Comparison of ENCODE assay signal across 10 cellular contexts in genomic region chr22:21622624-21623401, GRCh38. TPM values are rescaled to one million over a fixed set of nuclear protein-coding genes. Genes with fewer than 3 reads are reported as not detected.
DNase-seq lines count a peak whose midpoint lies in the region; ATAC-seq and TF ChIP-seq lines count a peak whose summit lies in the region.
"Had no signal": no experiment of that assay in that cellular context is flagged by ENCODE, and none has a peak within 500 bp of the region (broad histone marks: within the 10 kb centered on the region; RNA-seq: fewer than 3 reads in every experiment).

No MANE protein-coding gene starts in this region.

- H3K4me1 ChIP-seq in ascending aorta (peaks cover 8 to 18% of the 10 kb centered on the region in 2 donors), SJCRH30 (no peaks in the 10 kb centered on the region)

- H3K36me3 ChIP-seq in ascending aorta (peaks cover 0 to 3% of the 10 kb centered on the region in 2 donors), SJCRH30 (peaks cover 14% of the 10 kb centered on the region)

- no peak overlapping the region for H3K4me3 Mint-ChIP-seq in stimulated activated naive CD8-positive, alpha-beta T cell treated with anti-CD3 and anti-CD28 coated beads, Interleukin-15, Interleukin-2, amounts not matched to agents 100 ng/mL and 50 ng/mL, for 24 hours
- H3K4me3 Mint-ChIP-seq in stimulated activated naive CD8-positive, alpha-beta T cell treated with anti-CD3 and anti-CD28 coated beads, Interleukin-15, amount 100 ng/mL, for 72 hours: no peak overlapping the region
- no peak overlapping the region for H3K4me3 Mint-ChIP-seq in natural killer cell

- no peak overlapping the region for H3K4me3 ChIP-seq in ascending aorta
- no peak overlapping the region for H3K4me3 ChIP-seq in SJCRH30

- H3K36me3 Mint-ChIP-seq in stimulated activated naive CD8-positive, alpha-beta T cell treated with anti-CD3 and anti-CD28 coated beads, Interleukin-15, Interleukin-2, amounts not matched to agents 100 ng/mL and 50 ng/mL, for 24 hours (ENCODE audit: low read depth): peaks cover 26% of the 10 kb centered on the region
- no peaks in the 10 kb centered on the region for H3K36me3 Mint-ChIP-seq in natural killer cell

- no peaks in the 10 kb centered on the region for H3K27me3 Mint-ChIP-seq in stimulated activated naive CD8-positive, alpha-beta T cell treated with anti-CD3 and anti-CD28 coated beads, Interleukin-15, Interleukin-2, amounts not matched to agents 100 ng/mL and 50 ng/mL, for 24 hours
- H3K27me3 Mint-ChIP-seq in stimulated activated naive CD8-positive, alpha-beta T cell treated with anti-CD3 and anti-CD28 coated beads, Interleukin-15, amount 100 ng/mL, for 72 hours: no peaks in the 10 kb centered on the region
- no peaks in the 10 kb centered on the region for H3K27me3 Mint-ChIP-seq in natural killer cell (ENCODE audit: low read depth in 2 of 2)

- no peaks in the 10 kb centered on the region for H3K9me3 ChIP-seq in ascending aorta
- no peaks in the 10 kb centered on the region for H3K9me3 ChIP-seq in SJCRH30 (replicated peaks)

- no peak for DNase-seq in stimulated activated naive CD8-positive, alpha-beta T cell treated with anti-CD3 and anti-CD28 coated beads, Interleukin-15, amount 100 ng/mL, for 72 hours
- no peak for DNase-seq in ascending aorta (ENCODE audit: low spot score in 2 of 2)
- no peak for DNase-seq in natural killer cell
- DNase-seq in SJCRH30: no peak
- DNase-seq in activated CD4-positive, alpha-beta T cell treated with anti-CD3 and anti-CD28 coated beads for 48 hours: no peak
- DNase-seq: NCI-H345; stimulated activated naive CD4-positive, alpha-beta T cell treated with Interleukin-2 at 50 U/mL for 16 hours had no signal

- no peak for ATAC-seq in stimulated activated naive CD8-positive, alpha-beta T cell treated with anti-CD3 and anti-CD28 coated beads, Interleukin-15, amount 100 ng/mL, for 72 hours
- ATAC-seq in natural killer cell (no peak), HG03457 (IDR thresholded peaks at IDR 0.05; ENCODE audit: unreplicated experiment) (no peak), GM18517 (IDR thresholded peaks at IDR 0.05; ENCODE audit: unreplicated experiment) (no peak)

- H3K9me3 Mint-ChIP-seq in stimulated activated naive CD8-positive, alpha-beta T cell treated with anti-CD3 and anti-CD28 coated beads, Interleukin-15, Interleukin-2, amounts not matched to agents 100 ng/mL and 50 ng/mL, for 24 hours: no peaks in the 10 kb centered on the region
- H3K9me3 Mint-ChIP-seq in stimulated activated naive CD8-positive, alpha-beta T cell treated with anti-CD3 and anti-CD28 coated beads, Interleukin-15, amount 100 ng/mL, for 72 hours: no peaks in the 10 kb centered on the region
- H3K9me3 Mint-ChIP-seq in natural killer cell: no peaks in the 10 kb centered on the region

- no peaks in the 10 kb centered on the region for H3K27me3 ChIP-seq in ascending aorta
- no peaks in the 10 kb centered on the region for H3K27me3 ChIP-seq in SJCRH30

- intact Hi-C loops in ascending aorta (cut with DNase I) (no loop called here), natural killer cell (cut with micrococcal nuclease) (no loop called here)

- no peak for TF ChIP-seq CTCF in ascending aorta (IDR thresholded peaks at IDR 0.05)
- TF ChIP-seq CTCF in natural killer cell (IDR thresholded peaks at IDR 0.05): no peak

- H3K27ac ChIP-seq in ascending aorta: peak overlapping the region; percentile 59 to 62
- H3K27ac ChIP-seq in SJCRH30: no peak overlapping the region

- peaks cover 28% of the 10 kb centered on the region for H3K4me1 Mint-ChIP-seq in stimulated activated naive CD8-positive, alpha-beta T cell treated with anti-CD3 and anti-CD28 coated beads, Interleukin-15, Interleukin-2, amounts not matched to agents 100 ng/mL and 50 ng/mL, for 24 hours (ENCODE audit: low read depth)
- H3K4me1 Mint-ChIP-seq in stimulated activated naive CD8-positive, alpha-beta T cell treated with anti-CD3 and anti-CD28 coated beads, Interleukin-15, amount 100 ng/mL, for 72 hours: peaks cover 72% of the 10 kb centered on the region
- H3K4me1 Mint-ChIP-seq in natural killer cell: peaks cover 26 to 60% of the 10 kb centered on the region in 2 donors

- peak overlapping the region; percentile 38 for H3K27ac Mint-ChIP-seq in stimulated activated naive CD8-positive, alpha-beta T cell treated with anti-CD3 and anti-CD28 coated beads, Interleukin-15, Interleukin-2, amounts not matched to agents 100 ng/mL and 50 ng/mL, for 24 hours
- peak overlapping the region in 1 of 2 donors; percentile 89 for H3K27ac Mint-ChIP-seq in stimulated activated naive CD8-positive, alpha-beta T cell treated with anti-CD3 and anti-CD28 coated beads, Interleukin-15, amount 100 ng/mL, for 72 hours
- H3K27ac Mint-ChIP-seq in natural killer cell: peak overlapping the region; percentile 49 to 50

RNA-seq across cellular contexts. Expression of gene YDJC, which starts 7.0 kb away (rescaled TPM):
- total RNA-seq in ascending aorta (80.8 TPM), natural killer cell (10 to 100 TPM; 20.5 to 24.4 (median 21.6) TPM)
- total RNA-seq in SJCRH30 (2014; rRNA removed; shearing (Covaris generic)): 7.8 and 8.9 TPM in 2 replicates

RNA-seq across cellular contexts. Expression of gene CCDC116, which starts 9.7 kb away (rescaled TPM):
- not detected for total RNA-seq in ascending aorta
- under 1 TPM in 1 of 3 donors, not detected in 2; 0.43 TPM for total RNA-seq in natural killer cell
- total RNA-seq in SJCRH30 (2014; rRNA removed; shearing (Covaris generic)): 0.38 TPM in 1 of 2 replicates, not detected in the other

RNA-seq across cellular contexts. Expression of gene SDF2L1, which starts 19.3 kb away (rescaled TPM):
- total RNA-seq in ascending aorta (37.4 TPM), natural killer cell (10 to 100 TPM; 38.3 to 55.8 (median 40.3) TPM)
- total RNA-seq in SJCRH30 (2014; rRNA removed; shearing (Covaris generic)): 12.8 and 17.0 TPM in 2 replicates

RNA-seq across cellular contexts. Expression of gene PPIL2, which starts 43.0 kb away (rescaled TPM):
- total RNA-seq in ascending aorta: 36.3 TPM
- 100 to 1,000 TPM; 101 to 127 (median 124) TPM for total RNA-seq in natural killer cell
- total RNA-seq in SJCRH30 (2014; rRNA removed; shearing (Covaris generic)): 24.8 and 29.7 TPM in 2 replicates

RNA-seq across cellular contexts. Expression of gene UBE2L3, which starts 55.3 kb away (rescaled TPM):
- total RNA-seq in ascending aorta: 22.0 TPM
- total RNA-seq in natural killer cell: 10 to 100 TPM; 30.7 to 39.8 (median 39.7) TPM
- 102 and 103 TPM in 2 replicates for total RNA-seq in SJCRH30 (2014; rRNA removed; shearing (Covaris generic))
